ENCODE assay signal across 8 cellular contexts in the genomic region with DNA sequence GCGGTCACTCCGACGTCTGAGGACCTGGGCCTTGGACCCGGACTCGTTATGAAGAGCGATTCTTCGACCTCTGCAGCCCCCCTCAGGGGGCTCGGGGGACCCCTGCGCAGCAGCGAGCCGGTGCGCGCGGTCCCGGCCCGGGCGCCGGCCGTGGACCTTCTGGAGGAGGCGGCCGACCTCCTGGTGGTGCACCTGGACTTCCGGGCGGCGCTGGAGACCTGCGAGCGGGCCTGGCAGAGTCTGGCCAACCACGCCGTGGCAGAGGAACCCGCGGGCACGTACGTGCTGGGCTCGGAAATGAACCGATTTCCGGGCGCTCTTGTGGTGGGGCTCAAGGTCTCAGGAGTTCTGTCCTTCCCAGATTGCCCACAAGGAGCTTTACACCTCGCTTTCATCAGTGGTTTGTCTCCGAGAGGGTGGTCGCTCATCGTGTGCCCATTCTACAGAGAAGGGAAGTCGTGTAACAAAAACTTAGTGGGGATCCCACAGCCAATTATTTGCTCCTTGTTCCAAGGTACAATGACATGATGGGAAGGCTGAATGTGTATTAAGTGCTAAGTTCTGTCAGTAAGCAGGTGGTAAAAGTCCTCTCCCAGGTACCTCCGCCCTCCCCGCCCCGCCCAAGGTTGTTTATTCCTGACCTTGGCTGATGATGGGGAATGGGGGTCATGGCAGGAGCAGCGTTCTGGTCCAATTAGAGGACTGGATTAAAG. TPM values are rescaled to one million over a fixed set of nuclear protein-coding genes. Genes with fewer than 3 reads are reported as not detected.
DNase-seq lines count a peak whose midpoint lies in the region; ATAC-seq and TF ChIP-seq lines count a peak whose summit lies in the region.

No MANE protein-coding gene starts in this region.

- H3K27me3 Mint-ChIP-seq in activated naive CD4-positive, alpha-beta T cell treated with anti-CD3 and anti-CD28 coated beads, Interleukin-2, amount 10 ng/mL, durations not matched to agents 7 days and 5 days = no peaks in the 10 kb centered on the region

- H3K4me1 ChIP-seq in HEK293 (ENCODE audit: control insufficient read depth, insufficient read depth, low read length) = no peaks in the 10 kb centered on the region
- no peaks in the 10 kb centered on the region for H3K4me1 ChIP-seq in NT2/D1 (ENCODE audit: insufficient read depth, insufficient read length)

- peak; percentile 7 to 61 for ATAC-seq in left cardiac atrium
- peak; percentile 1 for ATAC-seq in sciatic nerve

- peak overlapping the region; percentile 96 for H3K4me3 ChIP-seq in HEK293 (ENCODE audit: low read depth, low read length)
- H3K4me3 ChIP-seq in NT2/D1 (ENCODE audit: insufficient read length, low read depth) = peak overlapping the region; percentile 99

- peak; percentile 47 for DNase-seq in EL
- DNase-seq in NT2/D1 (ENCODE audit: low read depth, low spot score) = no peak
- DNase-seq in activated naive CD4-positive, alpha-beta T cell treated with anti-CD3 and anti-CD28 coated beads, Interleukin-2, amount 10 ng/mL, durations not matched to agents 7 days and 5 days = peak; percentile 68
- DNase-seq in left cardiac atrium = peak; percentile 46
- DNase-seq in sciatic nerve (ENCODE audit: low spot score) = no peak
- no peak for DNase-seq in occipital lobe (lab: John Stamatoyannopoulos, UW)
- DNase-seq in Ammon's horn (ENCODE audit: low spot score) = no peak

- H3K27me3 ChIP-seq in NT2/D1 (ENCODE audit: insufficient read depth, insufficient read length) = no peaks in the 10 kb centered on the region

- H3K9me3 ChIP-seq in HEK293 (ENCODE audit: control insufficient read depth, insufficient read depth, low read depth, low read length) = no peaks in the 10 kb centered on the region
- H3K9me3 ChIP-seq in NT2/D1 (ENCODE audit: insufficient read depth, low read length) = no peaks in the 10 kb centered on the region

- H3K4me1 Mint-ChIP-seq in activated naive CD4-positive, alpha-beta T cell treated with anti-CD3 and anti-CD28 coated beads, Interleukin-2, amount 10 ng/mL, durations not matched to agents 7 days and 5 days = peaks cover 55% of the 10 kb centered on the region

- POLR2A ChIA-PET in HEK293 (lab: Yijun Ruan, JAX) = interaction anchor here (0.5 to 2.9 kb wide), 18 partner anchors 9 to 439 kb away, joined by 3 to 13 read pairs (median 5); a partner anchor contains a TSS

- H3K27ac ChIP-seq in HEK293 (ENCODE audit: extremely low read depth, low read depth, low read length) = peak overlapping the region; percentile 67

- H3K36me3 ChIP-seq in HEK293 (ENCODE audit: control insufficient read depth in 2 of 2, insufficient read depth in 1 of 2, low read length in 2 of 2) (peaks cover 27 to 43% of the 10 kb centered on the region in 2 experiments), NT2/D1 (ENCODE audit: insufficient read depth, insufficient read length, low read length) (peaks cover 35% of the 10 kb centered on the region)

- intact Hi-C loops in left cardiac atrium (cut with DNase I) = loop anchor here (5.0 kb wide), 4 partner anchors 166 to 336 kb away; no protein-coding TSS in a partner anchor
- intact Hi-C loops in sciatic nerve (cut with DNase I) = no loop called here

- peak overlapping the region; percentile 92 for H3K27ac Mint-ChIP-seq in activated naive CD4-positive, alpha-beta T cell treated with anti-CD3 and anti-CD28 coated beads, Interleukin-2, amount 10 ng/mL, durations not matched to agents 7 days and 5 days

- H3K36me3 Mint-ChIP-seq in activated naive CD4-positive, alpha-beta T cell treated with anti-CD3 and anti-CD28 coated beads, Interleukin-2, amount 10 ng/mL, durations not matched to agents 7 days and 5 days = peaks cover 38% of the 10 kb centered on the region

- CTCF ChIA-PET in HEK293 (lab: Yijun Ruan, JAX) = interaction anchor here (0.6 to 8.8 kb wide), 16 partner anchors 9 to 907 kb away, joined by 3 to 279 read pairs (median 4); a partner anchor contains a TSS
- CTCF ChIA-PET in activated naive CD4-positive, alpha-beta T cell treated with anti-CD3 and anti-CD28 coated beads, Interleukin-2, amount 10 ng/mL, durations not matched to agents 7 days and 5 days (lab: Charles Lee) = interaction anchor here (1.0 to 8.1 kb wide), 5 partner anchors 10 to 293 kb away, joined by 3 to 120 read pairs (median 5); a partner anchor contains a TSS

- no peaks in the 10 kb centered on the region for H3K9me3 Mint-ChIP-seq in activated naive CD4-positive, alpha-beta T cell treated with anti-CD3 and anti-CD28 coated beads, Interleukin-2, amount 10 ng/mL, durations not matched to agents 7 days and 5 days

- TF ChIP-seq CTCF in HEK293 (tag by site-specific recombination; IDR thresholded peaks at IDR 0.05) = peak; percentile 36

- peak overlapping the region; percentile 100 for H3K9ac ChIP-seq in NT2/D1 (ENCODE audit: insufficient read length, low read depth)

- peak overlapping the region; percentile 84 for H3K4me3 Mint-ChIP-seq in activated naive CD4-positive, alpha-beta T cell treated with anti-CD3 and anti-CD28 coated beads, Interleukin-2, amount 10 ng/mL, durations not matched to agents 7 days and 5 days

TF ChIP-seq in HEK293, 187 proteins besides CTCF, POLR2A, EP300 and RAD21 (continues in another document):
- TF ChIP-seq ZNF658 (tag by site-specific recombination; IDR thresholded peaks at IDR 0.05) (no peak), GLIS2 (tag by site-specific recombination; IDR thresholded peaks at IDR 0.05) (peak; percentile 53; the same call in 1 of the 2 replicates), ZNF76 (tag by site-specific recombination; IDR thresholded peaks at IDR 0.05; ENCODE audit: borderline replicate concordance, low read depth) (no peak), ZNF561 (tag by site-specific recombination; IDR thresholded peaks at IDR 0.05; ENCODE audit: borderline replicate concordance) (no peak), ZNF555 (tag by site-specific recombination; conservative IDR thresholded peaks at IDR 0.05) (no peak), OVOL3 (tag by site-specific recombination; IDR thresholded peaks at IDR 0.05) (no peak), ZNF274 (IDR thresholded peaks at IDR 0.05; ENCODE audit: low read length) (no peak), ZNF274 (tag by site-specific recombination; IDR thresholded peaks at IDR 0.05; ENCODE audit: borderline replicate concordance) (no peak), GLIS1 (tag by site-specific recombination; IDR thresholded peaks at IDR 0.05) (peak; percentile 30; the same call in 1 of the 2 replicates), ZNF184 (tag by site-specific recombination; IDR thresholded peaks at IDR 0.05) (no peak)
- TF ChIP-seq, protein P1, sequence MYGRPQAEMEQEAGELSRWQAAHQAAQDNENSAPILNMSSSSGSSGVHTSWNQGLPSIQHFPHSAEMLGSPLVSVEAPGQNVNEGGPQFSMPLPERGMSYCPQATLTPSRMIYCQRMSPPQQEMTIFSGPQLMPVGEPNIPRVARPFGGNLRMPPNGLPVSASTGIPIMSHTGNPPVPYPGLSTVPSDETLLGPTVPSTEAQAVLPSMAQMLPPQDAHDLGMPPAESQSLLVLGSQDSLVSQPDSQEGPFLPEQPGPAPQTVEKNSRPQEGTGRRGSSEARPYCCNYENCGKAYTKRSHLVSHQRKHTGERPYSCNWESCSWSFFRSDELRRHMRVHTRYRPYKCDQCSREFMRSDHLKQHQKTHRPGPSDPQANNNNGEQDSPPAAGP (tag by site-specific recombination; IDR thresholded peaks at IDR 0.05) = 0 out of 2 replicates have a peak, but pooled peaks have one; percentile 29
- TF ChIP-seq, protein P2, sequence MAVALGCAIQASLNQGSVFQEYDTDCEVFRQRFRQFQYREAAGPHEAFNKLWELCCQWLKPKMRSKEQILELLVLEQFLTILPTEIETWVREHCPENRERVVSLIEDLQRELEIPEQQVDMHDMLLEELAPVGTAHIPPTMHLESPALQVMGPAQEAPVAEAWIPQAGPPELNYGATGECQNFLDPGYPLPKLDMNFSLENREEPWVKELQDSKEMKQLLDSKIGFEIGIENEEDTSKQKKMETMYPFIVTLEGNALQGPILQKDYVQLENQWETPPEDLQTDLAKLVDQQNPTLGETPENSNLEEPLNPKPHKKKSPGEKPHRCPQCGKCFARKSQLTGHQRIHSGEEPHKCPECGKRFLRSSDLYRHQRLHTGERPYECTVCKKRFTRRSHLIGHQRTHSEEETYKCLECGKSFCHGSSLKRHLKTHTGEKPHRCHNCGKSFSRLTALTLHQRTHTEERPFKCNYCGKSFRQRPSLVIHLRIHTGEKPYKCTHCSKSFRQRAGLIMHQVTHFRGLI (tag by site-specific recombination; IDR thresholded peaks at IDR 0.05) = peak; percentile 88
- TF ChIP-seq, protein P3, sequence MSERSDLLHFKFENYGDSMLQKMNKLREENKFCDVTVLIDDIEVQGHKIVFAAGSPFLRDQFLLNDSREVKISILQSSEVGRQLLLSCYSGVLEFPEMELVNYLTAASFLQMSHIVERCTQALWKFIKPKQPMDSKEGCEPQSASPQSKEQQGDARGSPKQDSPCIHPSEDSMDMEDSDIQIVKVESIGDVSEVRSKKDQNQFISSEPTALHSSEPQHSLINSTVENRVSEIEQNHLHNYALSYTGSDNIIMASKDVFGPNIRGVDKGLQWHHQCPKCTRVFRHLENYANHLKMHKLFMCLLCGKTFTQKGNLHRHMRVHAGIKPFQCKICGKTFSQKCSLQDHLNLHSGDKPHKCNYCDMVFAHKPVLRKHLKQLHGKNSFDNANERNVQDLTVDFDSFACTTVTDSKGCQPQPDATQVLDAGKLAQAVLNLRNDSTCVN (tag by site-specific recombination; optimal IDR thresholded peaks at IDR 0.05) = peak; percentile 61
- TF ChIP-seq, protein P4, sequence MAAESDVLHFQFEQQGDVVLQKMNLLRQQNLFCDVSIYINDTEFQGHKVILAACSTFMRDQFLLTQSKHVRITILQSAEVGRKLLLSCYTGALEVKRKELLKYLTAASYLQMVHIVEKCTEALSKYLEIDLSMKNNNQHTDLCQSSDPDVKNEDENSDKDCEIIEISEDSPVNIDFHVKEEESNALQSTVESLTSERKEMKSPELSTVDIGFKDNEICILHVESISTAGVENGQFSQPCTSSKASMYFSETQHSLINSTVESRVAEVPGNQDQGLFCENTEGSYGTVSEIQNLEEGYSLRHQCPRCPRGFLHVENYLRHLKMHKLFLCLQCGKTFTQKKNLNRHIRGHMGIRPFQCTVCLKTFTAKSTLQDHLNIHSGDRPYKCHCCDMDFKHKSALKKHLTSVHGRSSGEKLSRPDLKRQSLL (tag by site-specific recombination; IDR thresholded peaks at IDR 0.05) = no peak

RNA-seq across cellular contexts. Expression of a gene that starts 0.7 kb away (rescaled TPM):
- total RNA-seq in left cardiac atrium (10 to 100 TPM; 21.6 to 22.5 TPM), sciatic nerve (25.9 TPM), occipital lobe (15.6 TPM)

RNA-seq across cellular contexts. Expression of a gene that starts 32.1 kb away (rescaled TPM):
- 100 to 1,000 TPM in 1 of 2 donors, 10 to 100 TPM in 1; 98.8 to 200 TPM for total RNA-seq in left cardiac atrium
- 3.7 TPM for total RNA-seq in sciatic nerve
- total RNA-seq in occipital lobe = 0.94 TPM

RNA-seq across cellular contexts. Expression of a gene that starts 54.1 kb away (rescaled TPM):
- total RNA-seq in left cardiac atrium (10 to 100 TPM; 54.7 to 80.1 TPM), sciatic nerve (131 TPM), occipital lobe (40.9 TPM)

Comparison
In these comparisons a context has a peak if more than half of its experiments do, and no peak if none do; other contexts are left out.
1. DNase-seq: peak in EL (single experiment), activated naive CD4-positive, alpha-beta T cell treated with anti-CD3 and anti-CD28 coated beads, Interleukin-2, amount 10 ng/mL, durations not matched to agents 7 days and 5 days (single experiment) and left cardiac atrium (single experiment); none in NT2/D1 (single experiment), sciatic nerve (single experiment), occipital lobe (single experiment) and Ammon's horn (single experiment).
2. RNA of a gene that starts 32.1 kb away (total RNA-seq): 98.8 to 200 TPM in left cardiac atrium; 3.7 TPM in sciatic nerve (single experiment) and 0.94 TPM in occipital lobe (single experiment); every median in the first group is over 10 times any median in the second.